Comparison of ENCODE assay signal across 23 cellular contexts in the genomic region with DNA sequence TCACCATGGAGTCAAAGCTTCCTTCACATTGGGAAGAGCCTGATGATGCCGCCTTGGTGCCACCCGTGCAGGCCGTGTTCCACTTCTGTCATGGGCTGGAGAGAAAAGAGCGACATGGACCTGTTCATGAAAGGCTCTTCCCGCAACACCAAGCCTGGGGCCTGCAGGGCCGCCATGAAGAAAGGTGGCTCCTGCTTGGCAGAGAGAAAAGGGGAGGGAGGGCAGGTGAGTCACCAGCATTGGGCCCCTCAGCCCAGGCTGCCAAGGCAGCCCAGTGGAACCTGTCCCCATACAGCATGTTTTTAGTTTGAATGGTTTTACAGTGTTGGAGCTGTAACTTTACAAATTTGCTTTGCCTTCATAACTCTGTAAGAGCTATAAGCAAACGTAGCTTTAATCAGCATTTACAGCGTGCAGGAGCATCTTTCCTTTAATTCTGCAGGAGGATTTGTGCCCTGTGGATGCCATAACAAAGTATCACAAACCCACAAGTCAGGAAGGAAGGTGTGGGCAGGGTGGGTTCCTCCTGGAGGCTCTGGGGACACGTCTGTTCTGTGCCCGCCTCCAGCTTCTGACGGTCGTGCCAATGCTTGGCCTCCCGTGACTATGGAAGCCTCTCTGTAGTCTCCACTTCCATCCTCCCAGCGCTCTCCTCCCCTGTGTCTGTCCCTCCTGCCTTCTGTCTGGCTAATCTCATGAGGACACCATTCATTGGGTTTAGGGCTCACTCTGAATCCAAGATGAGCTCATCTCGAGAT.
"Had no signal": no experiment of that assay in that cellular context is flagged by ENCODE, and none has a peak within 500 bp of the region (broad histone marks: within the 10 kb centered on the region; RNA-seq: fewer than 3 reads in every experiment).

No MANE protein-coding gene starts in this region.

- ATAC-seq: activated naive CD4-positive, alpha-beta T cell treated with anti-CD3 and anti-CD28 coated beads, Interleukin-2, amount 50 U/mL, for 72 hours; activated naive CD8-positive, alpha-beta T cell treated with anti-CD3 and anti-CD28 coated beads, Interleukin-2, amount 50 U/mL, for 24 hours; activated T-cell treated with anti-CD3 and anti-CD28 coated beads, Interleukin-2, amount 50 U/mL, for 4 hours; Right ventricle myocardium inferior; T-cell had no signal

- H3K27ac ChIP-seq: SK-N-MC, VCaP had no signal

- H3K27me3 ChIP-seq: MG63 had no signal

- H3K9me3 ChIP-seq: MG63 had no signal

- DNase-seq: activated CD4-positive, alpha-beta memory T cell treated with anti-CD3 and anti-CD28 coated beads for 36 hours; activated CD4-positive, alpha-beta T cell treated with anti-CD3 and anti-CD28 coated beads, Interleukin-2, amount 10 ng/mL, durations not matched to agents 7 days and 5 days; activated CD4-positive, CD25-positive, alpha-beta regulatory T cell; activated CD8-positive, alpha-beta memory T cell treated with anti-CD3 and anti-CD28 coated beads for 24 hours; activated effector memory CD4-positive, alpha-beta T cell treated with anti-CD3 and anti-CD28 coated beads, Interleukin-2, amount 50 U/mL, for 16 hours; activated naive CD4-positive, alpha-beta T cell treated with Interleukin-2 at 50 U/mL for 16 hours; activated naive CD8-positive, alpha-beta T cell treated with anti-CD3 and anti-CD28 coated beads, Interleukin-2, amount 50 U/mL, for 24 hours; activated T-cell treated with anti-CD3 and anti-CD28 coated beads, Interleukin-2, amount 50 U/mL, for 4 hours; amniotic stem cell; Kasumi-1; MG63; MV-4-11; NCI-H1105; NCI-H1436 treated with DMSO at 0.1 percent for 48 hours; NCI-H187; NCI-H2081; NCI-H510A treated with DMSO at 0.1 percent for 48 hours; T-cell; T-helper 2 cell had no signal

- H3K36me3 ChIP-seq: MG63 had no signal

- H3K4me3 ChIP-seq: MG63, SK-N-MC had no signal
